Comparison of ENCODE assay signal across 15 cellular contexts in genomic region chr7:43766564-43766963, GRCh38. TPM values are rescaled to one million over a fixed set of nuclear protein-coding genes. Genes with fewer than 3 reads are reported as not detected.
DNase-seq lines count a peak whose midpoint lies in the region; FAIRE-seq and TF ChIP-seq lines count a peak whose summit lies in the region.
"Had no signal": no experiment of that assay in that cellular context is flagged by ENCODE, and none has a peak within 500 bp of the region (broad histone marks: within the 10 kb centered on the region; RNA-seq: fewer than 3 reads in every experiment).

No MANE protein-coding gene starts in this region.

- H3K9me2 ChIP-seq in Karpas-422 (replicated peaks; ENCODE audit: insufficient read depth, low read length), result no peaks in the 10 kb centered on the region

- peaks cover 24% of the 10 kb centered on the region for H3K4me1 Mint-ChIP-seq in neural progenitor cell

- H3K4me3 ChIP-seq in HEK293 (ENCODE audit: low read depth, low read length) (no peak overlapping the region), H1 (ENCODE audit: extremely low read depth in 1 of 4, insufficient read depth in 2 of 4, low read depth in 3 of 4, low read length in 4 of 4) (no peak overlapping the region), neural progenitor cell (no peak overlapping the region), A673 (ENCODE audit: low read depth, low read length, poor library complexity, severe bottlenecking) (no peak overlapping the region), Karpas-422 (ENCODE audit: low read length) (no peak overlapping the region)
- H3K4me3 ChIP-seq: BLaER1 treated with 17β-estradiol and CSF1 and Interleukin-3, amounts not matched to agents 10 nM and 100 nM; SJCRH30 had no signal

- H2BK12ac ChIP-seq in H1 (ENCODE audit: low read depth, low read length), result no peak overlapping the region

- H3K4me1 ChIP-seq in HEK293 (ENCODE audit: control insufficient read depth, insufficient read depth, low read length) (peaks cover 19% of the 10 kb centered on the region; the same call in 1 of the 2 replicates), H1 (replicated peaks in 1 of 4; ENCODE audit: control insufficient read depth in 3 of 4, insufficient read depth in 4 of 4, low read length in 3 of 4) (peaks cover 0 to 11% (median 7%) of the 10 kb centered on the region in 4 experiments; a peak in 5 of 7 replicates), neural progenitor cell (peaks cover 4% of the 10 kb centered on the region), A673 (ENCODE audit: insufficient read depth, low read length, poor library complexity, severe bottlenecking) (peaks cover 3% of the 10 kb centered on the region), Karpas-422 (ENCODE audit: low read length) (peaks cover 16% of the 10 kb centered on the region)
- H3K4me1 ChIP-seq: SJCRH30 had no signal

- no peak overlapping the region for H2AK5ac ChIP-seq in H1 (ENCODE audit: low read depth, low read length)

- no peak overlapping the region for H2BK20ac ChIP-seq in H1 (ENCODE audit: low read length)

- DNase-seq in OCI-M1 (lab: John Stamatoyannopoulos, UW) (peak; percentile 75), H1 (ENCODE audit: low read depth in 1 of 2, low spot score in 2 of 2) (no peak), neural progenitor cell (ENCODE audit: low spot score) (peak; percentile 27), OCI-M2 (lab: John Stamatoyannopoulos, UW; ENCODE audit: unreplicated experiment) (no peak), DMS53 (lab: John Stamatoyannopoulos, UW) (no peak), A673 (ENCODE audit: low spot score) (no peak), Karpas-422 (no peak)
- DNase-seq: DMS 273 treated with DMSO at 0.1 percent for 48 hours, NCI-H1092 treated with DMSO at 0.1 percent for 48 hours, NCI-H1930, NCI-H2171 treated with DMSO at 0.1 percent for 48 hours, NCI-H774, SJCRH30 had no signal

- TF ChIP-seq CTCF in HEK293 (tag by site-specific recombination; IDR thresholded peaks at IDR 0.05) (no peak), H1 (IDR thresholded peaks at IDR 0.05; ENCODE audit: control extremely low read depth in 1 of 3, insufficient read depth in 1 of 3, low read depth in 1 of 3, low read length in 3 of 3) (no peak), neural progenitor cell (IDR thresholded peaks at IDR 0.05) (no peak), A673 (conservative IDR thresholded peaks at IDR 0.05; ENCODE audit: low read depth, low read length) (no peak)

- H4K20me1 ChIP-seq in H1 (replicated peaks in 1 of 2; ENCODE audit: control insufficient read depth in 1 of 2, insufficient read depth in 2 of 2, low read length in 2 of 2), result no peaks in the 10 kb centered on the region
- no peaks in the 10 kb centered on the region for H4K20me1 ChIP-seq in neural progenitor cell (ENCODE audit: low read depth)
- H4K20me1 ChIP-seq in Karpas-422 (ENCODE audit: insufficient read depth, low read depth, low read length), result no peaks in the 10 kb centered on the region

- H3F3A ChIP-seq in neural progenitor cell (ENCODE audit: low read depth), result no peaks in the 10 kb centered on the region

- peak overlapping the region; percentile 69; the same call in 1 of the 2 replicates for H2BK5ac ChIP-seq in H1 (ENCODE audit: low read depth, low read length)

- H3K4me3 Mint-ChIP-seq in neural progenitor cell, result no peak overlapping the region

- no peak for FAIRE-seq in H1 (lab: Jason Lieb, UNC)

- H3K4ac ChIP-seq in H1 (replicated peaks; ENCODE audit: insufficient read length, low read depth, low read length), result no peak overlapping the region

- no peak overlapping the region for H3K18ac ChIP-seq in H1 (ENCODE audit: extremely low read depth, low read length)

- no peak overlapping the region for H3K27ac Mint-ChIP-seq in neural progenitor cell

- no peak overlapping the region for H3K56ac ChIP-seq in H1 (replicated peaks; ENCODE audit: insufficient read length, low read depth, low read length)

- no TSS peak for BruUV-seq in A673 (replicated peaks; lab: Mats Ljungman, UMichigan)

- no peak for TF ChIP-seq RAD21 in H1 (IDR thresholded peaks at IDR 0.05 in 1 of 2, conservative IDR thresholded peaks at IDR 0.05 in 1 of 2; ENCODE audit: low read depth in 2 of 2, low read length in 2 of 2)

- H3K23me2 ChIP-seq in H1 (ENCODE audit: low read depth, low read length), result no peaks in the 10 kb centered on the region; the same call in 1 of the 2 replicates

- H3K79me1 ChIP-seq in H1 (ENCODE audit: low read depth, low read length), result peaks cover 3% of the 10 kb centered on the region; the same call in 1 of the 2 replicates

- no peaks in the 10 kb centered on the region for H3K9me3 ChIP-seq in HEK293 (ENCODE audit: control insufficient read depth, insufficient read depth, low read depth, low read length)
- H3K9me3 ChIP-seq in H1 (ENCODE audit: insufficient read depth in 2 of 2, low read depth in 1 of 2, low read length in 1 of 2), result no peaks in the 10 kb centered on the region
- H3K9me3 ChIP-seq in neural progenitor cell (ENCODE audit: low read depth), result no peaks in the 10 kb centered on the region
- H3K9me3 ChIP-seq in A673 (ENCODE audit: low read depth, low read length, poor library complexity, severe bottlenecking), result no peaks in the 10 kb centered on the region
- no peaks in the 10 kb centered on the region for H3K9me3 ChIP-seq in Karpas-422 (ENCODE audit: low read length)
- H3K9me3 ChIP-seq: BLaER1 treated with 17β-estradiol and CSF1 and Interleukin-3, amounts not matched to agents 10 nM and 100 nM; SJCRH30 had no signal

- no peak overlapping the region for H4K5ac ChIP-seq in H1 (ENCODE audit: insufficient read length, low read depth, low read length)

- H3K4me2 ChIP-seq in H1 (ENCODE audit: insufficient read depth in 1 of 2, low read depth in 2 of 2, low read length in 2 of 2), result peak overlapping the region in 1 of 2 experiments; percentile 24; a peak in 1 of 4 replicates
- H3K4me2 ChIP-seq in neural progenitor cell, result no peak overlapping the region
- no peak overlapping the region for H3K4me2 ChIP-seq in Karpas-422 (ENCODE audit: low read depth, low read length, poor library complexity, severe bottlenecking)

- no peak for TF ChIP-seq EP300 in H1 (IDR thresholded peaks at IDR 0.05; ENCODE audit: borderline replicate concordance in 1 of 2, low read depth in 2 of 2, low read length in 2 of 2)

- no peak overlapping the region for H4K8ac ChIP-seq in H1 (ENCODE audit: extremely low read depth, insufficient read depth, low read length)

- intact Hi-C loops in A673 (cut with micrococcal nuclease; ENCODE audit: unreplicated experiment), result no loop called here

- no peaks in the 10 kb centered on the region for H3K27me3 ChIP-seq in H1 (replicated peaks in 1 of 4; ENCODE audit: control insufficient read depth in 3 of 4, extremely low read depth in 1 of 4, insufficient read depth in 3 of 4, low read length in 3 of 4)
- H3K27me3 ChIP-seq in neural progenitor cell, result no peaks in the 10 kb centered on the region
- H3K27me3 ChIP-seq in A673 (replicated peaks; ENCODE audit: insufficient read depth, low read depth, low read length, poor library complexity), result no peaks in the 10 kb centered on the region
- H3K27me3 ChIP-seq in Karpas-422 (ENCODE audit: low read length), result no peaks in the 10 kb centered on the region
- H3K27me3 ChIP-seq: BLaER1 treated with 17β-estradiol and CSF1 and Interleukin-3, amounts not matched to agents 10 nM and 100 nM; SJCRH30 had no signal

- H3K79me2 ChIP-seq in H1 (ENCODE audit: control insufficient read depth in 1 of 2, insufficient read depth in 2 of 2, low read length in 2 of 2) (no peaks in the 10 kb centered on the region), neural progenitor cell (ENCODE audit: low read depth) (no peaks in the 10 kb centered on the region), Karpas-422 (ENCODE audit: low read length) (no peaks in the 10 kb centered on the region)

- CTCF ChIA-PET in HEK293 (lab: Yijun Ruan, JAX) (no interaction called here), H1 (lab: Charles Lee; ENCODE audit: partially characterized antibody) (interaction anchor here (1.1 to 1.5 kb wide), 2 partner anchors 13 to 14 kb away, joined by 3 read pairs; no protein-coding TSS in a partner anchor), A673 (lab: Charles Lee) (no interaction called here)

- POLR2A ChIA-PET in HEK293 (lab: Yijun Ruan, JAX), result no interaction called here
- POLR2A ChIA-PET in H1 (lab: Charles Lee; ENCODE audit: partially characterized antibody), result no interaction called here
- POLR2A ChIA-PET in A673 (lab: Charles Lee; ENCODE audit: low non-redundant PET), result no interaction called here

- no peak overlapping the region for H3K9ac ChIP-seq in H1 (replicated peaks in 1 of 4; ENCODE audit: extremely low read depth in 1 of 4, low read depth in 3 of 4, low read length in 3 of 4)
- H3K9ac ChIP-seq in neural progenitor cell, result no peak overlapping the region
- no peak overlapping the region for H3K9ac ChIP-seq in Karpas-422 (ENCODE audit: low read length)
- H3K9ac ChIP-seq: BLaER1 treated with 17β-estradiol and CSF1 and Interleukin-3, amounts not matched to agents 10 nM and 100 nM had no signal

- WGBS in H1 (ENCODE audit: extremely low coverage in 1 of 2, insufficient coverage in 1 of 2, insufficient read length in 1 of 2, insufficient replicate concordance in 2 of 2, low coverage in 1 of 2, low lambda C conversion rate in 2 of 2, missing lambda C conversion rate in 1 of 2), 2 experiments, result 78% methylated on average over 8 of the region's 8 CpGs; no CpG with 5 or more reads in 1 of the 2 experiments

- H3K36me3 Mint-ChIP-seq in neural progenitor cell, result no peaks in the 10 kb centered on the region

- H2AFZ ChIP-seq in H1 (ENCODE audit: low read length) (no peak overlapping the region), neural progenitor cell (replicated peaks) (no peak overlapping the region), Karpas-422 (ENCODE audit: low read length) (no peak overlapping the region)

- no peaks in the 10 kb centered on the region for H3K27me3 Mint-ChIP-seq in neural progenitor cell (ENCODE audit: insufficient read depth, low read depth)

- no peaks in the 10 kb centered on the region for H3K9me3 Mint-ChIP-seq in neural progenitor cell

- H3K27ac ChIP-seq in HEK293 (ENCODE audit: extremely low read depth, low read depth, low read length) (no peak overlapping the region), H1 (ENCODE audit: low read depth, low read length) (no peak overlapping the region), neural progenitor cell (no peak overlapping the region), A673 (ENCODE audit: low read depth, low read length, poor library complexity, severe bottlenecking) (no peak overlapping the region), Karpas-422 (ENCODE audit: low read length) (no peak overlapping the region)
- H3K27ac ChIP-seq: BLaER1 treated with 17β-estradiol and CSF1 and Interleukin-3, amounts not matched to agents 10 nM and 100 nM; SJCRH30 had no signal

- H2BK120ac ChIP-seq in H1 (replicated peaks; ENCODE audit: low read depth, low read length), result no peak overlapping the region

- no peak overlapping the region; the same call in 1 of the 2 replicates for H2BK15ac ChIP-seq in H1 (ENCODE audit: low read length)

- no peak overlapping the region for H3K14ac ChIP-seq in H1 (ENCODE audit: insufficient read length)

- no peak overlapping the region for H4K91ac ChIP-seq in H1 (replicated peaks; ENCODE audit: insufficient read length, low read length)

- H3K36me3 ChIP-seq in HEK293 (ENCODE audit: control insufficient read depth in 2 of 2, insufficient read depth in 1 of 2, low read length in 2 of 2), result peaks cover 0 to 8% of the 10 kb centered on the region in 2 experiments; a peak in 1 of 3 replicates
- H3K36me3 ChIP-seq in H1 (ENCODE audit: control insufficient read depth in 2 of 4, insufficient read depth in 4 of 4, low read length in 3 of 4), result no peaks in the 10 kb centered on the region
- H3K36me3 ChIP-seq in neural progenitor cell, result no peaks in the 10 kb centered on the region
- H3K36me3 ChIP-seq in A673 (ENCODE audit: insufficient read depth, low read length, poor library complexity, severe bottlenecking), result no peaks in the 10 kb centered on the region
- H3K36me3 ChIP-seq in Karpas-422 (ENCODE audit: insufficient read depth, low read length), result no peaks in the 10 kb centered on the region
- H3K36me3 ChIP-seq: SJCRH30 had no signal

- no peak overlapping the region for H3K23ac ChIP-seq in H1 (ENCODE audit: insufficient read length)

- no peak for TF ChIP-seq POLR2A in H1 (IDR thresholded peaks at IDR 0.05; ENCODE audit: control extremely low read depth in 1 of 2, low read depth in 2 of 2, low read length in 2 of 2)

RNA-seq across cellular contexts. Expression of gene BLVRA, which starts 8.1 kb away (rescaled TPM):
- 32.9 and 37.1 TPM in 2 replicates for total RNA-seq in H1 (2021; fragmentation: NEBNext Ultra II Directional; extraction: Animal tissue kit (Norgen Biotek cat#: 25700))
- polyA plus RNA-seq in H1 (2011; rRNA removed), result 13.7 and 16.1 TPM in 2 replicates
- polyA plus RNA-seq in H1 (2011; cell fraction: cytosol; rRNA removed), result 28.0 TPM
- polyA plus RNA-seq in H1 (2011; cell fraction: nucleus; rRNA removed), result 11.2 TPM
- polyA plus RNA-seq in H1 (2012, experiment 1 of 2), result 32.5 to 42.0 TPM (median 36.0 TPM) in 4 replicates
- polyA plus RNA-seq in H1 (2012, experiment 2 of 2), result 14.4 TPM
- 25.6 TPM for polyA plus RNA-seq in H1 (2013, experiment 1 of 2)
- 27.4 TPM for polyA plus RNA-seq in H1 (2013, experiment 2 of 2)
- polyA minus RNA-seq in H1 (2011; rRNA and poly(A)+ RNA removed), result 15.9 and 17.1 TPM in 2 replicates
- 15.0 TPM for polyA minus RNA-seq in H1 (2011; cell fraction: cytosol; rRNA and poly(A)+ RNA removed)
- 7.0 TPM for polyA minus RNA-seq in H1 (2011; cell fraction: nucleus; rRNA and poly(A)+ RNA removed)
- total RNA-seq in neural progenitor cell (ENCODE audit: low replicate concordance), result 24.6 and 27.9 TPM in 2 replicates
- total RNA-seq in A673 (2021), result 20.6 and 27.4 TPM in 2 replicates
- total RNA-seq in Karpas-422 (2014; rRNA removed; shearing (Covaris generic); ENCODE audit: low replicate concordance), result not detected in 2 replicates

RNA-seq across cellular contexts. Expression of gene COA1, which starts 37.2 kb away (rescaled TPM):
- 136 and 143 TPM in 2 replicates for total RNA-seq in H1 (2021; fragmentation: NEBNext Ultra II Directional; extraction: Animal tissue kit (Norgen Biotek cat#: 25700))
- polyA plus RNA-seq in H1 (2011; rRNA removed), result 87.0 and 98.6 TPM in 2 replicates
- 86.8 TPM for polyA plus RNA-seq in H1 (2011; cell fraction: cytosol; rRNA removed)
- polyA plus RNA-seq in H1 (2011; cell fraction: nucleus; rRNA removed), result 68.1 TPM
- 125 to 144 TPM (median 134 TPM) in 4 replicates for polyA plus RNA-seq in H1 (2012, experiment 1 of 2)
- 75.3 TPM for polyA plus RNA-seq in H1 (2012, experiment 2 of 2)
- 165 TPM for polyA plus RNA-seq in H1 (2013, experiment 1 of 2)
- 183 TPM for polyA plus RNA-seq in H1 (2013, experiment 2 of 2)
- polyA minus RNA-seq in H1 (2011; rRNA and poly(A)+ RNA removed), result 104 and 127 TPM in 2 replicates
- polyA minus RNA-seq in H1 (2011; cell fraction: cytosol; rRNA and poly(A)+ RNA removed), result 31.4 TPM
- polyA minus RNA-seq in H1 (2011; cell fraction: nucleus; rRNA and poly(A)+ RNA removed), result 152 TPM
- total RNA-seq in neural progenitor cell (ENCODE audit: low replicate concordance), result 171 and 192 TPM in 2 replicates
- total RNA-seq in A673 (2021), result 105 and 115 TPM in 2 replicates
- 60.2 TPM in 2 replicates for total RNA-seq in Karpas-422 (2014; rRNA removed; shearing (Covaris generic); ENCODE audit: low replicate concordance)

Comparison
In these comparisons a context has a peak if more than half of its experiments do, and no peak if none do; other contexts are left out.
1. DNase-seq: peak in OCI-M1 (single experiment) and neural progenitor cell (single experiment); none in H1 (0 of 2), OCI-M2 (single experiment), DMS53 (single experiment), A673 (single experiment) and Karpas-422 (single experiment).
2. RNA of gene BLVRA, which starts 8.1 kb away (total RNA-seq): 32.9 to 37.1 TPM in H1, 24.6 to 27.9 TPM in neural progenitor cell and 20.6 to 27.4 TPM in A673; not detected in Karpas-422; every median in the first group is over 10 times any median in the second.